1 cellular context compared by ENCODE assay signal in the genomic region with DNA sequence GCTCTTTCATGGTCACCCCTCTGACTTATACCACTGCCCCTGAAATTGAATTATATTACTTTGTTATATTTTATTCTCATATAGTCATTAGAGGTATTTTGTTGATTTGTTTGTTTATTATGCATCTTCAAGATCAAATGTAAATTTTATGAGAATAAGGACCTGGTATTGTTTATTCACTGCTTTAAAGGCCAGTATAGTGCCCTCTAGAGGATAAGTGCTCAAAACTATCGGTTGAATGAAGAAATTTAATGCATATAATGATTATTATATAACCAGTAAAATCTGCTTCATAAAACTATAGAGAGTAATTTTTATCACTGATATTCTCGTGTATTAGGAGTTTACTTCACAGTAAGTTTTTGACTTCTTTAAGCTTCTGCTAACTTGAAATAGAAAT.
TF ChIP-seq lines count a peak whose summit lies in the region.

No MANE protein-coding gene starts in this region.

TF ChIP-seq in HepG2, 621 proteins besides CTCF, POLR2A, EP300 and RAD21 (continued from another document):
- TF ChIP-seq, protein P1, sequence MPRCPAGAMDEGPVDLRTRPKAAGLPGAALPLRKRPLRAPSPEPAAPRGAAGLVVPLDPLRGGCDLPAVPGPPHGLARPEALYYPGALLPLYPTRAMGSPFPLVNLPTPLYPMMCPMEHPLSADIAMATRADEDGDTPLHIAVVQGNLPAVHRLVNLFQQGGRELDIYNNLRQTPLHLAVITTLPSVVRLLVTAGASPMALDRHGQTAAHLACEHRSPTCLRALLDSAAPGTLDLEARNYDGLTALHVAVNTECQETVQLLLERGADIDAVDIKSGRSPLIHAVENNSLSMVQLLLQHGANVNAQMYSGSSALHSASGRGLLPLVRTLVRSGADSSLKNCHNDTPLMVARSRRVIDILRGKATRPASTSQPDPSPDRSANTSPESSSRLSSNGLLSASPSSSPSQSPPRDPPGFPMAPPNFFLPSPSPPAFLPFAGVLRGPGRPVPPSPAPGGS (CRISPR knock-in tag; IDR thresholded peaks at IDR 0.05) = no peak
- TF ChIP-seq ZNF451 (CRISPR knock-in tag; IDR thresholded peaks at IDR 0.05) = no peak
- no peak for TF ChIP-seq POLR2AphosphoS2 (IDR thresholded peaks at IDR 0.05; ENCODE audit: low read depth, low read length)
- TF ChIP-seq, protein P2, sequence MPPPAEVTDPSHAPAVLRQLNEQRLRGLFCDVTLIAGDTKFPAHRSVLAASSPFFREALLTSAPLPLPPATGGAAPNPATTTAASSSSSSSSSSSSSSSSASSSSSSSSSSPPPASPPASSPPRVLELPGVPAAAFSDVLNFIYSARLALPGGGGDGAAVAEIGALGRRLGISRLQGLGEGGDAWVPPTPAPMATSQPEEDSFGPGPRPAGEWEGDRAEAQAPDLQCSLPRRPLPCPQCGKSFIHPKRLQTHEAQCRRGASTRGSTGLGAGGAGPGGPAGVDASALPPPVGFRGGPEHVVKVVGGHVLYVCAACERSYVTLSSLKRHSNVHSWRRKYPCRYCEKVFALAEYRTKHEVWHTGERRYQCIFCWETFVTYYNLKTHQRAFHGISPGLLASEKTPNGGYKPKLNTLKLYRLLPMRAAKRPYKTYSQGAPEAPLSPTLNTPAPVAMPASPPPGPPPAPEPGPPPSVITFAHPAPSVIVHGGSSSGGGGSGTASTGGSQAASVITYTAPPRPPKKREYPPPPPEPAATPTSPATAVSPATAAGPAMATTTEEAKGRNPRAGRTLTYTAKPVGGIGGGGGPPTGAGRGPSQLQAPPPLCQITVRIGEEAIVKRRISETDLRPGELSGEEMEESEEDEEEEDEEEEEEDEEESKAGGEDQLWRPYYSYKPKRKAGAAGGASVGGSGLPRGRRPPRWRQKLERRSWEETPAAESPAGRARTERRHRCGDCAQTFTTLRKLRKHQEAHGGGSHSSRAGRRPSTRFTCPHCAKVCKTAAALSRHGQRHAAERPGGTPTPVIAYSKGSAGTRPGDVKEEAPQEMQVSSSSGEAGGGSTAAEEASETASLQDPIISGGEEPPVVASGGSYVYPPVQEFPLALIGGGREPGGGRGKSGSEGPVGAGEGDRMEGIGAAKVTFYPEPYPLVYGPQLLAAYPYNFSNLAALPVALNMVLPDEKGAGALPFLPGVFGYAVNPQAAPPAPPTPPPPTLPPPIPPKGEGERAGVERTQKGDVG (CRISPR knock-in tag; IDR thresholded peaks at IDR 0.05; ENCODE audit: borderline replicate concordance) = no peak
- TF ChIP-seq ZNF670 (CRISPR knock-in tag; IDR thresholded peaks at IDR 0.05; ENCODE audit: borderline replicate concordance) = no peak
- TF ChIP-seq, protein P3, sequence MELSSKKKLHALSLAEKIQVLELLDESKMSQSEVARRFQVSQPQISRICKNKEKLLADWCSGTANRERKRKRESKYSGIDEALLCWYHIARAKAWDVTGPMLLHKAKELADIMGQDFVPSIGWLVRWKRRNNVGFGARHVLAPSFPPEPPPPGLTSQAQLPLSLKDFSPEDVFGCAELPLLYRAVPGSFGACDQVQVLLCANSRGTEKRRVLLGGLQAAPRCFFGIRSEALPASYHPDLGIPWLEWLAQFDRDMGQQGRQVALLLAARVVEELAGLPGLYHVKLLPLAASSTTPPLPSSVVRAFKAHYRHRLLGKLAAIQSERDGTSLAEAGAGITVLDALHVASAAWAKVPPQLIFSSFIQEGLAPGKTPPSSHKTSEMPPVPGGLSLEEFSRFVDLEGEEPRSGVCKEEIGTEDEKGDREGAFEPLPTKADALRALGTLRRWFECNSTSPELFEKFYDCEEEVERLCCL (CRISPR knock-in tag; IDR thresholded peaks at IDR 0.05; ENCODE audit: borderline replicate concordance) = no peak
- TF ChIP-seq, protein P4, sequence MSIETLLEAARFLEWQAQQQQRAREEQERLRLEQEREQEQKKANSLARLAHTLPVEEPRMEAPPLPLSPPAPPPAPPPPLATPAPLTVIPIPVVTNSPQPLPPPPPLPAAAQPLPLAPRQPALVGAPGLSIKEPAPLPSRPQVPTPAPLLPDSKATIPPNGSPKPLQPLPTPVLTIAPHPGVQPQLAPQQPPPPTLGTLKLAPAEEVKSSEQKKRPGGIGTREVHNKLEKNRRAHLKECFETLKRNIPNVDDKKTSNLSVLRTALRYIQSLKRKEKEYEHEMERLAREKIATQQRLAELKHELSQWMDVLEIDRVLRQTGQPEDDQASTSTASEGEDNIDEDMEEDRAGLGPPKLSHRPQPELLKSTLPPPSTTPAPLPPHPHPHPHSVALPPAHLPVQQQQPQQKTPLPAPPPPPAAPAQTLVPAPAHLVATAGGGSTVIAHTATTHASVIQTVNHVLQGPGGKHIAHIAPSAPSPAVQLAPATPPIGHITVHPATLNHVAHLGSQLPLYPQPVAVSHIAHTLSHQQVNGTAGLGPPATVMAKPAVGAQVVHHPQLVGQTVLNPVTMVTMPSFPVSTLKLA (IDR thresholded peaks at IDR 0.05) = no peak
- TF ChIP-seq ZSCAN21 (CRISPR knock-in tag; IDR thresholded peaks at IDR 0.05; ENCODE audit: borderline replicate concordance) = no peak
- no peak for TF ChIP-seq ATF7-NPFF (CRISPR knock-in tag; IDR thresholded peaks at IDR 0.05; ENCODE audit: low read depth)
- no peak for TF ChIP-seq ZFP37 (CRISPR knock-in tag; IDR thresholded peaks at IDR 0.05; ENCODE audit: borderline replicate concordance)
